1 cellular context compared by ENCODE assay signal in genomic region chr1:94383966-94384408, GRCh38.
TF ChIP-seq lines count a peak whose summit lies in the region.

No MANE protein-coding gene starts in this region.

TF ChIP-seq in GM23338, 12 proteins besides CTCF, POLR2A, EP300 and RAD21 (continued from another document):
- no peak for TF ChIP-seq ZNF462 (CRISPR knock-in tag; IDR thresholded peaks at IDR 0.05)
